1 cellular context compared by ENCODE assay signal in the genomic region with DNA sequence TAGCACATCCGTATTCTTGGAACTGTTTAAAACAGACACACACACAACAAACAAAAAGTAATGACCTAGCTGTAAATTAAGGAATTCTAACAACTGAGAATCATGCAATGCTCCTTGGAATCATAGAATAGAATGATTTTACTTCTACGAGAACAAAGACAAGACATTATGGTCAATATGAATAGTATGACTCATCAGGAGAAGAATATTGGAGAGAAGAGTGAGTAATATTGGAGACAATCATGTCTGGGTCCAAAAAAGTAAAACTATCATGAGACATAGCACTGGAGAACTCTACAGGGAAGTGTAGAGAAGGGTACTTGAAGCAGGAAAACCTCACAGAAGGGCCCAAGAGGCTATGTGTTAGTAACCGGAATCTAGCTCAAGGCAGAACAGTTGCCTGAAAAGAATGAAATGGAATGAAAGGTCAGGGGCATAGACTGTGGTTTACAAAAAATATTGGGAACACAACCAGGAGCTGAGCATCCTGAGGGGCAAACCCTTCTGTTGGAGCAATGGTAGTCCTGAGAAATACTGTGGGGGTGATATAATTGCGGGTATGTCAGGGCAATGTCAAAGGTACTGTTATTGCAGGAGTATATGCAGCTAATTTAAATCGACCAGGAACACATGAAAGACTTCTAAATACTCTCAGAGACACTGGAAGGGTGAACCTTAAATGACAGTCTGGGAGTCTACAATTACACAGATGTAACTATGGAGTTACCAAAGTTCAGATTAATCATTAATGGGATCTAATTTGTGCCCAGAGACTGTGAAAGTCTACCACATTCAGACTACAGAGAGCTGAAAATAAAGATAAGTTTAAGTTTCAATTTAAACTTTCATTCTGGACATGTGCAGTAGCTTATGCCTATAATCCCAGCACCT.
TF ChIP-seq lines count a peak whose summit lies in the region.

No MANE protein-coding gene starts in this region.

TF ChIP-seq in IMR-90, 13 proteins besides CTCF, POLR2A, EP300 and RAD21 (continued from another document):
- TF ChIP-seq, protein P1, sequence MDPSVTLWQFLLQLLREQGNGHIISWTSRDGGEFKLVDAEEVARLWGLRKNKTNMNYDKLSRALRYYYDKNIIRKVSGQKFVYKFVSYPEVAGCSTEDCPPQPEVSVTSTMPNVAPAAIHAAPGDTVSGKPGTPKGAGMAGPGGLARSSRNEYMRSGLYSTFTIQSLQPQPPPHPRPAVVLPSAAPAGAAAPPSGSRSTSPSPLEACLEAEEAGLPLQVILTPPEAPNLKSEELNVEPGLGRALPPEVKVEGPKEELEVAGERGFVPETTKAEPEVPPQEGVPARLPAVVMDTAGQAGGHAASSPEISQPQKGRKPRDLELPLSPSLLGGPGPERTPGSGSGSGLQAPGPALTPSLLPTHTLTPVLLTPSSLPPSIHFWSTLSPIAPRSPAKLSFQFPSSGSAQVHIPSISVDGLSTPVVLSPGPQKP (IDR thresholded peaks at IDR 0.05; ENCODE audit: borderline replicate concordance, low read depth, low read length), result no peak
- no peak for TF ChIP-seq MXI1 (IDR thresholded peaks at IDR 0.05; ENCODE audit: borderline replicate concordance, low read depth, low read length)
- no peak for TF ChIP-seq BHLHE40 (IDR thresholded peaks at IDR 0.05; ENCODE audit: low read depth, low read length)
